In genomic region chr5:150208187-150209015, GRCh38 we compare ENCODE assay signal across 11 cellular contexts. TPM values are rescaled to one million over a fixed set of nuclear protein-coding genes. Genes with fewer than 3 reads are reported as not detected.
DNase-seq lines count a peak whose midpoint lies in the region; ATAC-seq and TF ChIP-seq lines count a peak whose summit lies in the region.
"Had no signal": no experiment of that assay in that cellular context is flagged by ENCODE, and none has a peak within 500 bp of the region (broad histone marks: within the 10 kb centered on the region; RNA-seq: fewer than 3 reads in every experiment).

No MANE protein-coding gene starts in this region.

- peak overlapping the region; percentile 37 for H3K4me2 ChIP-seq in GM23248 (ENCODE audit: unreplicated experiment)

- no peak overlapping the region for H2AFZ ChIP-seq in GM23248

- H3K36me3 Mint-ChIP-seq in progenitor cell of endocrine pancreas (ENCODE audit: insufficient read depth), result no peaks in the 10 kb centered on the region
- no peaks in the 10 kb centered on the region for H3K36me3 Mint-ChIP-seq in activated T-cell treated with anti-CD3 and anti-CD28 coated beads, Interleukin-2, amount 50 U/mL, for 24 hours (ENCODE audit: low read depth)

- H3K9me3 Mint-ChIP-seq in progenitor cell of endocrine pancreas (ENCODE audit: low read depth), result no peaks in the 10 kb centered on the region
- no peaks in the 10 kb centered on the region for H3K9me3 Mint-ChIP-seq in activated T-cell treated with anti-CD3 and anti-CD28 coated beads, Interleukin-2, amount 50 U/mL, for 24 hours

- no peaks in the 10 kb centered on the region for H3K36me3 ChIP-seq in GM23248 (ENCODE audit: low read depth)
- H3K36me3 ChIP-seq: ovary had no signal

- no peaks in the 10 kb centered on the region for H4K20me1 ChIP-seq in GM23248 (ENCODE audit: insufficient read depth)

- ATAC-seq in HG03097 (IDR thresholded peaks at IDR 0.05; ENCODE audit: low FRiP score, unreplicated experiment) (no peak), HG03159 (IDR thresholded peaks at IDR 0.05; ENCODE audit: unreplicated experiment) (no peak)

- peaks cover 9% of the 10 kb centered on the region for H3K4me1 ChIP-seq in GM23248 (ENCODE audit: insufficient read depth)

- DNase-seq in GM23248, result peak; percentile 74
- peak; percentile 45 for DNase-seq in RKO (ENCODE audit: low spot score)
- peak; percentile 6 for DNase-seq in epithelial cell of prostate (ENCODE audit: low read depth, low spot score)
- no peak for DNase-seq in progenitor cell of endocrine pancreas (ENCODE audit: low spot score, unreplicated experiment)
- no peak for DNase-seq in activated T-cell treated with anti-CD3 and anti-CD28 coated beads, Interleukin-2, amount 50 U/mL, for 24 hours
- DNase-seq in activated CD4-positive, alpha-beta T cell treated with anti-CD3 and anti-CD28 coated beads for 4 hours, result no peak
- DNase-seq: GOT3, NCI-H1092, ovary had no signal

- no peak overlapping the region for H3K4me3 ChIP-seq in GM23248
- H3K4me3 ChIP-seq: ovary had no signal

- H3K9me2 ChIP-seq in GM23248 (ENCODE audit: insufficient read depth), result no peaks in the 10 kb centered on the region

- peak overlapping the region; percentile 9 for H3K27ac Mint-ChIP-seq in progenitor cell of endocrine pancreas
- H3K27ac Mint-ChIP-seq in activated T-cell treated with anti-CD3 and anti-CD28 coated beads, Interleukin-2, amount 50 U/mL, for 24 hours, result no peak overlapping the region

- H3K9ac ChIP-seq in GM23248, result 0 out of 2 replicates have a peak overlapping the region, but pooled peaks have one; percentile 24

- H3K27ac ChIP-seq in GM23248 (no peak overlapping the region), epithelial cell of prostate (peak overlapping the region; percentile 36)
- H3K27ac ChIP-seq: ovary had no signal

- in situ Hi-C loops in GM23248 (cut with MboI), result loop anchor here (25.0 kb wide), 1 partner anchor 371 kb away; no protein-coding TSS in a partner anchor

- H3F3A ChIP-seq in GM23248 (ENCODE audit: insufficient read depth), result no peaks in the 10 kb centered on the region

- H3K9me3 ChIP-seq in GM23248 (ENCODE audit: low read depth), result no peaks in the 10 kb centered on the region
- H3K9me3 ChIP-seq: ovary had no signal

- H3K4me1 Mint-ChIP-seq in progenitor cell of endocrine pancreas (ENCODE audit: low read depth), result peaks cover 2% of the 10 kb centered on the region
- peaks cover 16% of the 10 kb centered on the region for H3K4me1 Mint-ChIP-seq in activated T-cell treated with anti-CD3 and anti-CD28 coated beads, Interleukin-2, amount 50 U/mL, for 24 hours (ENCODE audit: low read depth)

- H3K27me3 ChIP-seq in GM23248 (replicated peaks; ENCODE audit: insufficient read depth), result no peaks in the 10 kb centered on the region
- H3K27me3 ChIP-seq: ovary had no signal

- H3K27me3 Mint-ChIP-seq in progenitor cell of endocrine pancreas, result peaks cover 10% of the 10 kb centered on the region
- H3K27me3 Mint-ChIP-seq in activated T-cell treated with anti-CD3 and anti-CD28 coated beads, Interleukin-2, amount 50 U/mL, for 24 hours, result peaks cover 18% of the 10 kb centered on the region

- WGBS in GM23248 (ENCODE audit: low coverage in 1 of 2, low lambda C conversion rate in 2 of 2, missing lambda C conversion rate in 2 of 2), 2 experiments, result 54% methylated on average over 14 of the region's 14 CpGs

- TF ChIP-seq CTCF in progenitor cell of endocrine pancreas (IDR thresholded peaks at IDR 0.05; ENCODE audit: unreplicated experiment), result no peak

- H3K79me2 ChIP-seq in GM23248 (ENCODE audit: insufficient read depth), result no peaks in the 10 kb centered on the region

- H3K4me3 Mint-ChIP-seq in progenitor cell of endocrine pancreas (ENCODE audit: low read depth), result no peak overlapping the region
- no peak overlapping the region for H3K4me3 Mint-ChIP-seq in activated T-cell treated with anti-CD3 and anti-CD28 coated beads, Interleukin-2, amount 50 U/mL, for 24 hours

RNA-seq across cellular contexts. Expression of gene SLC6A7, which starts 18.5 kb away (rescaled TPM):
- total RNA-seq in GM23248 (2014; rRNA removed; shearing (Covaris generic)), result not detected in 2 replicates
- polyA plus RNA-seq in GM23248 (2016; fragmentation: Nextera tagmentation; extraction: Ambion mirVana), result not detected in 2 replicates
- not detected in 2 replicates for total RNA-seq in progenitor cell of endocrine pancreas
- total RNA-seq: ovary had no signal

RNA-seq across cellular contexts. Expression of gene CDX1, which starts 41.8 kb away (rescaled TPM):
- not detected in 2 replicates for total RNA-seq in GM23248 (2014; rRNA removed; shearing (Covaris generic))
- polyA plus RNA-seq in GM23248 (2016; fragmentation: Nextera tagmentation; extraction: Ambion mirVana), result 0.19 TPM in 1 of 2 replicates, not detected in the other
- total RNA-seq in progenitor cell of endocrine pancreas, result 0.31 and 0.43 TPM in 2 replicates

RNA-seq across cellular contexts. Expression of gene PDGFRB, which starts 52.8 kb away (rescaled TPM):
- 189 and 205 TPM in 2 replicates for total RNA-seq in GM23248 (2014; rRNA removed; shearing (Covaris generic))
- polyA plus RNA-seq in GM23248 (2016; fragmentation: Nextera tagmentation; extraction: Ambion mirVana), result 155 and 163 TPM in 2 replicates
- total RNA-seq in progenitor cell of endocrine pancreas, result 1.2 and 2.3 TPM in 2 replicates

Comparison
In these comparisons a context has a peak if more than half of its experiments do, and no peak if none do; other contexts are left out.
1. DNase-seq: peak in GM23248 (single experiment), RKO (single experiment) and epithelial cell of prostate (single experiment); none in progenitor cell of endocrine pancreas (single experiment), activated T-cell treated with anti-CD3 and anti-CD28 coated beads, Interleukin-2, amount 50 U/mL, for 24 hours (single experiment) and activated CD4-positive, alpha-beta T cell treated with anti-CD3 and anti-CD28 coated beads for 4 hours (0 of 2).
2. RNA of gene PDGFRB, which starts 52.8 kb away (total RNA-seq): 189 to 205 TPM in GM23248; 1.2 to 2.3 TPM in progenitor cell of endocrine pancreas; every median in the first group is over 10 times any median in the second.